ENCODE assay signal across 19 cellular contexts in genomic region chr16:57178793-57179212, GRCh38. TPM values are rescaled to one million over a fixed set of nuclear protein-coding genes. Genes with fewer than 3 reads are reported as not detected.
DNase-seq lines count a peak whose midpoint lies in the region; ATAC-seq and TF ChIP-seq lines count a peak whose summit lies in the region.
"Had no signal": no experiment of that assay in that cellular context is flagged by ENCODE, and none has a peak within 500 bp of the region (broad histone marks: within the 10 kb centered on the region; RNA-seq: fewer than 3 reads in every experiment).

No MANE protein-coding gene starts in this region.

- CTCF ChIA-PET in activated naive CD4-positive, alpha-beta T cell treated with anti-CD3 and anti-CD28 coated beads, Interleukin-2, amount 10 ng/mL, durations not matched to agents 7 days and 5 days (lab: Charles Lee) = no interaction called here

- peaks cover 9% of the 10 kb centered on the region for H3K4me1 Mint-ChIP-seq in activated naive CD4-positive, alpha-beta T cell treated with anti-CD3 and anti-CD28 coated beads, Interleukin-2, amount 10 ng/mL, durations not matched to agents 7 days and 5 days

- intact Hi-C loops in thyroid gland (cut with DNase I) = no loop called here

- no peak overlapping the region for H3K4me3 Mint-ChIP-seq in activated naive CD4-positive, alpha-beta T cell treated with anti-CD3 and anti-CD28 coated beads, Interleukin-2, amount 10 ng/mL, durations not matched to agents 7 days and 5 days
- H3K4me3 Mint-ChIP-seq: activated naive CD4-positive, alpha-beta T cell treated with anti-CD3 and anti-CD28 coated beads, Interleukin-2, amount 50 U/mL, for 24 hours; CD4-positive, alpha-beta T cell had no signal

- TF ChIP-seq CTCF in thyroid gland (IDR thresholded peaks at IDR 0.05) = no peak

- H3K27ac Mint-ChIP-seq in activated naive CD4-positive, alpha-beta T cell treated with anti-CD3 and anti-CD28 coated beads, Interleukin-2, amount 10 ng/mL, durations not matched to agents 7 days and 5 days = no peak overlapping the region
- H3K27ac Mint-ChIP-seq: activated naive CD4-positive, alpha-beta T cell treated with anti-CD3 and anti-CD28 coated beads, Interleukin-2, amount 50 U/mL, for 24 hours had no signal

- H3K36me3 ChIP-seq in adipocyte (ENCODE audit: control insufficient read depth, insufficient read depth, low read length, severe bottlenecking) (no peaks in the 10 kb centered on the region), thyroid gland (no peaks in the 10 kb centered on the region)
- H3K36me3 ChIP-seq: breast epithelium had no signal

- H3K9me3 ChIP-seq in adipocyte (ENCODE audit: control insufficient read depth, low read length) = no peaks in the 10 kb centered on the region
- H3K9me3 ChIP-seq in thyroid gland = no peaks in the 10 kb centered on the region
- H3K9me3 ChIP-seq: breast epithelium had no signal

- H3K27me3 Mint-ChIP-seq in activated naive CD4-positive, alpha-beta T cell treated with anti-CD3 and anti-CD28 coated beads, Interleukin-2, amount 10 ng/mL, durations not matched to agents 7 days and 5 days = no peaks in the 10 kb centered on the region
- H3K27me3 Mint-ChIP-seq: activated naive CD4-positive, alpha-beta T cell treated with anti-CD3 and anti-CD28 coated beads, Interleukin-2, amount 50 U/mL, for 24 hours; CD4-positive, alpha-beta T cell had no signal

- H3K4me3 ChIP-seq in adipocyte (ENCODE audit: low read length) (no peak overlapping the region), thyroid gland (replicated peaks in 1 of 3) (no peak overlapping the region)
- H3K4me3 ChIP-seq: breast epithelium, skin epidermis had no signal

- H3K36me3 Mint-ChIP-seq in activated naive CD4-positive, alpha-beta T cell treated with anti-CD3 and anti-CD28 coated beads, Interleukin-2, amount 10 ng/mL, durations not matched to agents 7 days and 5 days = peaks cover 8% of the 10 kb centered on the region
- H3K36me3 Mint-ChIP-seq: activated naive CD4-positive, alpha-beta T cell treated with anti-CD3 and anti-CD28 coated beads, Interleukin-2, amount 50 U/mL, for 24 hours had no signal

- no peak overlapping the region for H3K9ac ChIP-seq in adipocyte (ENCODE audit: low read length)

- ATAC-seq in left lobe of liver = peak; percentile 30
- no peak for ATAC-seq in GM18909 (IDR thresholded peaks at IDR 0.05; ENCODE audit: poor library complexity, unreplicated experiment)
- ATAC-seq: SK-N-SH treated with all-trans-retinoic acid at 6 μM for 48 hours had no signal

- H3K9me3 Mint-ChIP-seq in activated naive CD4-positive, alpha-beta T cell treated with anti-CD3 and anti-CD28 coated beads, Interleukin-2, amount 10 ng/mL, durations not matched to agents 7 days and 5 days = no peaks in the 10 kb centered on the region
- H3K9me3 Mint-ChIP-seq: activated naive CD4-positive, alpha-beta T cell treated with anti-CD3 and anti-CD28 coated beads, Interleukin-2, amount 50 U/mL, for 24 hours; CD4-positive, alpha-beta T cell had no signal

- no peaks in the 10 kb centered on the region for H3K27me3 ChIP-seq in adipocyte (replicated peaks; ENCODE audit: control insufficient read depth, insufficient read depth, low read length)
- H3K27me3 ChIP-seq in thyroid gland = no peaks in the 10 kb centered on the region
- H3K27me3 ChIP-seq: breast epithelium had no signal

- no peak for TF ChIP-seq POLR2A in thyroid gland (IDR thresholded peaks at IDR 0.05)

- WGBS in thyroid gland, 2 donors = 18 to 33% methylated on average over 4 of the region's 4 CpGs

- DNase-seq in HCEC 1CT (peak; percentile 46), adipocyte (ENCODE audit: low read depth) (peak; percentile 57), left lobe of liver (ENCODE audit: low spot score) (no peak), thyroid gland (no peak)
- no peak for DNase-seq in activated naive CD4-positive, alpha-beta T cell treated with anti-CD3 and anti-CD28 coated beads, Interleukin-2, amount 10 ng/mL, durations not matched to agents 7 days and 5 days
- DNase-seq in activated CD4-positive, CD25-positive, alpha-beta regulatory T cell treated with anti-CD3 and anti-CD28 coated beads, Interleukin-2, amount 50 U/mL, for 72 hours = no peak
- DNase-seq: activated CD4-positive, alpha-beta T cell treated with anti-CD3 and anti-CD28 coated beads, Interleukin-2, amount 50 U/mL, for 1 hour; activated T-cell treated with anti-CD3 and anti-CD28 coated beads for 4 hours; CD4-positive, alpha-beta T cell; hippocampal formation; Karpas-422; NCI-H446 treated with DMSO at 0.1 percent for 48 hours; occipital lobe; OCI-M1 had no signal

- peak overlapping the region; percentile 10 to 85 (median 59) for H3K27ac ChIP-seq in thyroid gland
- H3K27ac ChIP-seq: breast epithelium, skin epidermis had no signal

- H3K4me1 ChIP-seq in adipocyte (ENCODE audit: control insufficient read depth, insufficient read depth, low read length) (peaks cover 13% of the 10 kb centered on the region), thyroid gland (peaks cover 51 to 58% of the 10 kb centered on the region in 2 donors)
- H3K4me1 ChIP-seq: breast epithelium had no signal

RNA-seq across cellular contexts. Expression of gene PSME3IP1, which starts 7.0 kb away (rescaled TPM):
- total RNA-seq in left lobe of liver (26.6 TPM), thyroid gland (10 to 100 TPM; 64.7 to 96.3 (median 78.9) TPM)

RNA-seq across cellular contexts. Expression of gene RSPRY1, which starts 7.3 kb away (rescaled TPM):
- total RNA-seq in left lobe of liver (18.1 TPM), thyroid gland (10 to 100 TPM; 42.6 to 59.2 (median 53.9) TPM)

Comparison
In these comparisons a context has a peak if more than half of its experiments do, and no peak if none do; other contexts are left out.
1. DNase-seq: peak in HCEC 1CT (single experiment) and adipocyte (single experiment); none in left lobe of liver (single experiment), thyroid gland (0 of 2), activated naive CD4-positive, alpha-beta T cell treated with anti-CD3 and anti-CD28 coated beads, Interleukin-2, amount 10 ng/mL, durations not matched to agents 7 days and 5 days (single experiment) and activated CD4-positive, CD25-positive, alpha-beta regulatory T cell treated with anti-CD3 and anti-CD28 coated beads, Interleukin-2, amount 50 U/mL, for 72 hours (single experiment).